11 cellular contexts compared by ENCODE assay signal in the genomic region with DNA sequence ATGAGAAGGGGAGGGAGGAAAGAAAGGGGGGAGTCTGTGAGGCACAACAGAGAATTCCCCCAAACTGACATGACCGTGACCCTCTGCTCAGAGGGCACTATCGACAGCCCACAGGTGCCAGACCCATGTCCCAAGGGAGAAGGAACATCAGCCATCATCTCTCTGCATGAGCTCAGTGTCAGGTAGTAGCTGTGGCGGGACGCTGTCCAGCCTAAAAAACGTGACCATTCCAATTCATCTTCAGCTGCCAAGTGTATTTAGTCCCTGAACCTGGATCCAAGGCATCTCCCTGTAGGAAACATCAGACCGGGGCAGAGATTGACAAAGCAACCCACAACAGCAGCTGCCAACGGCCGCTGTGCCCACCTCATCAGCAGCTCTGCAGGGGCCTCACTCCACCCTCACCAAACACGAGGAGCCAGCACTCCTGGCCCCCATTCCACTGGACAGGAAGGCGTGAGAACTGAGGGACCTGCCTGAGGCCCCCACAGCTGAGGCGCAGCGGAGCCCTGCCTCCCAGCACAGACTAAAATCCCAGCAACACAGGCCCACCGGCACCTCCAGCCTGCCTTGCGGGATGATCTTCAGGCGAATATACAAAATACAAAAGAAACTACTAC. TPM values are rescaled to one million over a fixed set of nuclear protein-coding genes. Genes with fewer than 3 reads are reported as not detected.
DNase-seq lines count a peak whose midpoint lies in the region; ATAC-seq and TF ChIP-seq lines count a peak whose summit lies in the region.
"Had no signal": no experiment of that assay in that cellular context is flagged by ENCODE, and none has a peak within 500 bp of the region (broad histone marks: within the 10 kb centered on the region; RNA-seq: fewer than 3 reads in every experiment).

No MANE protein-coding gene starts in this region.

- BruUV-seq in mammary epithelial cell (replicated peaks; lab: Mats Ljungman, UMichigan): TSS peak; percentile 24

- WGBS in mammary epithelial cell (ENCODE audit: low coverage, missing lambda C conversion rate): 89% methylated on average over 14 of the region's 15 CpGs
- 95 to 96% methylated on average over 13 to 15 of the region's 15 CpGs for WGBS in mesodermal cell (ENCODE audit: insufficient coverage in 2 of 2), 2 experiments
- WGBS in tibial nerve, 2 donors: 67 to 72% methylated on average over 14 to 15 of the region's 15 CpGs

- H3K9me3 ChIP-seq in mammary epithelial cell (replicated peaks; ENCODE audit: insufficient read depth, low read length): no peaks in the 10 kb centered on the region
- no peaks in the 10 kb centered on the region for H3K9me3 ChIP-seq in mesodermal cell (ENCODE audit: control insufficient read depth, low read length)
- H3K9me3 ChIP-seq in tibial nerve: no peaks in the 10 kb centered on the region

- intact Hi-C loops in activated CD8-positive, alpha-beta T cell treated with anti-CD3 and anti-CD28 coated beads for 36 hours (cut with micrococcal nuclease): loop anchor here (10.0 kb wide), 1 partner anchor 223 kb away; a partner anchor contains a TSS
- intact Hi-C loops in mammary epithelial cell (cut with micrococcal nuclease): no loop called here

- H2AFZ ChIP-seq in mammary epithelial cell (ENCODE audit: low read depth, low read length): no peak overlapping the region

- dilution Hi-C loops in mammary epithelial cell (cut with HindIII; ENCODE audit: low sequenced_read_pairs): no loop called here

- no peak overlapping the region for H3K4me3 Mint-ChIP-seq in activated CD8-positive, alpha-beta T cell treated with anti-CD3 and anti-CD28 coated beads for 36 hours
- H3K4me3 Mint-ChIP-seq in activated CD8-positive, alpha-beta T cell treated with anti-CD3 and anti-CD28 coated beads, Interleukin-2, amount 10 ng/mL, durations not matched to agents 7 days and 5 days: no peak overlapping the region
- no peak overlapping the region for H3K4me3 Mint-ChIP-seq in naive thymus-derived CD8-positive, alpha-beta T cell
- H3K4me3 Mint-ChIP-seq: activated naive CD4-positive, alpha-beta T cell treated with anti-CD3 and anti-CD28 coated beads, Interleukin-2, amount 50 U/mL, for 24 hours had no signal

- no peaks in the 10 kb centered on the region for H3K27me3 ChIP-seq in mammary epithelial cell (ENCODE audit: insufficient read depth, low read length)
- H3K27me3 ChIP-seq in tibial nerve: no peaks in the 10 kb centered on the region

- no peaks in the 10 kb centered on the region for H4K20me1 ChIP-seq in mammary epithelial cell (ENCODE audit: insufficient read depth, low read length)

- TF ChIP-seq CTCF in activated CD8-positive, alpha-beta T cell treated with anti-CD3 and anti-CD28 coated beads for 36 hours (IDR thresholded peaks at IDR 0.05): no peak
- TF ChIP-seq CTCF in mammary epithelial cell (conservative IDR thresholded peaks at IDR 0.05 in 1 of 2, IDR thresholded peaks at IDR 0.05 in 1 of 2; ENCODE audit: extremely low read depth in 1 of 2, insufficient read depth in 1 of 2, low read depth in 1 of 2, low read length in 2 of 2): no peak
- TF ChIP-seq CTCF in tibial nerve (IDR thresholded peaks at IDR 0.05): no peak

- H3K79me2 ChIP-seq in mammary epithelial cell (ENCODE audit: insufficient read depth, low read length): no peaks in the 10 kb centered on the region

- H3K36me3 ChIP-seq in mammary epithelial cell (ENCODE audit: insufficient read depth, low read length): peaks cover 4% of the 10 kb centered on the region
- H3K36me3 ChIP-seq in mesodermal cell (ENCODE audit: control insufficient read depth, insufficient read depth, low read length): peaks cover 39% of the 10 kb centered on the region
- H3K36me3 ChIP-seq in tibial nerve: peaks cover 0 to 51% (median 14%) of the 10 kb centered on the region in 3 donors

- H3K27ac ChIP-seq in mammary epithelial cell (ENCODE audit: insufficient read depth, low read depth, low read length) (no peak overlapping the region), mesodermal cell (ENCODE audit: low read depth, low read length, severe bottlenecking) (peak overlapping the region; percentile 84), tibial nerve (peak overlapping the region; percentile 76 to 96 (median 86))

- no peaks in the 10 kb centered on the region for H3K27me3 Mint-ChIP-seq in activated CD8-positive, alpha-beta T cell treated with anti-CD3 and anti-CD28 coated beads for 36 hours
- H3K27me3 Mint-ChIP-seq in activated CD8-positive, alpha-beta T cell treated with anti-CD3 and anti-CD28 coated beads, Interleukin-2, amount 10 ng/mL, durations not matched to agents 7 days and 5 days (ENCODE audit: low read depth): peaks cover 3% of the 10 kb centered on the region
- H3K27me3 Mint-ChIP-seq in naive thymus-derived CD8-positive, alpha-beta T cell: no peaks in the 10 kb centered on the region
- H3K27me3 Mint-ChIP-seq: activated naive CD4-positive, alpha-beta T cell treated with anti-CD3 and anti-CD28 coated beads, Interleukin-2, amount 50 U/mL, for 24 hours had no signal

- no peak for TF ChIP-seq POLR2A in tibial nerve (IDR thresholded peaks at IDR 0.05)

- CTCF ChIA-PET in activated CD8-positive, alpha-beta T cell treated with anti-CD3 and anti-CD28 coated beads for 36 hours (lab: Charles Lee): interaction anchor here (0.9 to 9.8 kb wide), 4 partner anchors 8 to 113 kb away, joined by 3 to 172 read pairs (median 28); a partner anchor contains a TSS
- CTCF ChIA-PET in activated CD8-positive, alpha-beta T cell treated with anti-CD3 and anti-CD28 coated beads, Interleukin-2, amount 10 ng/mL, durations not matched to agents 7 days and 5 days (lab: Charles Lee): interaction anchor here (2.5 to 6.0 kb wide), 2 partner anchors 9 to 91 kb away, joined by 11 to 95 read pairs; a partner anchor contains a TSS
- CTCF ChIA-PET in mammary epithelial cell (lab: Charles Lee; ENCODE audit: low non-redundant PET): no interaction called here

- POLR2A ChIA-PET in activated CD8-positive, alpha-beta T cell treated with anti-CD3 and anti-CD28 coated beads for 36 hours (lab: Charles Lee): interaction anchor here (0.9 to 1.4 kb wide), 2 partner anchors 13 to 33 kb away, joined by 3 to 5 read pairs; a partner anchor contains a TSS
- POLR2A ChIA-PET in activated CD8-positive, alpha-beta T cell treated with anti-CD3 and anti-CD28 coated beads, Interleukin-2, amount 10 ng/mL, durations not matched to agents 7 days and 5 days (lab: Charles Lee): interaction anchor here (1.2 to 1.3 kb wide), 2 partner anchors 8 to 74 kb away, joined by 4 to 5 read pairs; a partner anchor contains a TSS
- POLR2A ChIA-PET in naive thymus-derived CD8-positive, alpha-beta T cell (lab: Charles Lee): interaction anchor here (1.2 kb wide), 1 partner anchor 9 kb away, joined by 4 read pairs; a partner anchor contains a TSS

- H3K4me3 ChIP-seq in mammary epithelial cell (replicated peaks in 1 of 3; ENCODE audit: insufficient read depth in 1 of 3, low read depth in 2 of 3, low read length in 3 of 3): no peak overlapping the region
- H3K4me3 ChIP-seq in mesodermal cell (ENCODE audit: extremely low read depth, insufficient read depth, low read length, poor library complexity, severe bottlenecking): no peak overlapping the region
- no peak overlapping the region for H3K4me3 ChIP-seq in tibial nerve

- ATAC-seq in activated CD8-positive, alpha-beta T cell treated with anti-CD3 and anti-CD28 coated beads for 36 hours: no peak
- ATAC-seq in activated CD8-positive, alpha-beta T cell treated with anti-CD3 and anti-CD28 coated beads, Interleukin-2, amount 10 ng/mL, durations not matched to agents 7 days and 5 days: no peak
- no peak for ATAC-seq in HG03460 (IDR thresholded peaks at IDR 0.05; ENCODE audit: unreplicated experiment)
- ATAC-seq in naive thymus-derived CD8-positive, alpha-beta T cell: no peak

- H3K4me1 ChIP-seq in mammary epithelial cell (ENCODE audit: insufficient read depth, low read length) (peaks cover 6% of the 10 kb centered on the region), mesodermal cell (ENCODE audit: control insufficient read depth, insufficient read depth, low read length, poor library complexity, severe bottlenecking) (peaks cover 28% of the 10 kb centered on the region), tibial nerve (peaks cover 0 to 42% (median 31%) of the 10 kb centered on the region in 4 donors)

- H3K36me3 Mint-ChIP-seq in activated CD8-positive, alpha-beta T cell treated with anti-CD3 and anti-CD28 coated beads for 36 hours (ENCODE audit: low read depth): peaks cover 12% of the 10 kb centered on the region
- H3K36me3 Mint-ChIP-seq in activated CD8-positive, alpha-beta T cell treated with anti-CD3 and anti-CD28 coated beads, Interleukin-2, amount 10 ng/mL, durations not matched to agents 7 days and 5 days (ENCODE audit: low read depth): peaks cover 16% of the 10 kb centered on the region
- peaks cover 0 to 30% (median 4%) of the 10 kb centered on the region in 3 donors for H3K36me3 Mint-ChIP-seq in naive thymus-derived CD8-positive, alpha-beta T cell

- no peak overlapping the region for H3K9ac ChIP-seq in mammary epithelial cell (ENCODE audit: insufficient read depth, low read length)

- in situ Hi-C loops in mammary epithelial cell (cut with MboI; ENCODE audit: low sequenced_read_pairs in 2 of 2): loop anchor here in 1 of 2 donors (5.0 to 25.0 kb wide), 3 partner anchors 61 to 241 kb away; a partner anchor contains a TSS

- H3K27ac Mint-ChIP-seq in activated CD8-positive, alpha-beta T cell treated with anti-CD3 and anti-CD28 coated beads for 36 hours: peak overlapping the region; percentile 36
- H3K27ac Mint-ChIP-seq in activated CD8-positive, alpha-beta T cell treated with anti-CD3 and anti-CD28 coated beads, Interleukin-2, amount 10 ng/mL, durations not matched to agents 7 days and 5 days: no peak overlapping the region
- peak overlapping the region in 2 of 10 donors; percentile 24 to 70 for H3K27ac Mint-ChIP-seq in naive thymus-derived CD8-positive, alpha-beta T cell

- no peak for TF ChIP-seq EP300 in tibial nerve (IDR thresholded peaks at IDR 0.05)

- no peak for DNase-seq in activated CD8-positive, alpha-beta T cell treated with anti-CD3 and anti-CD28 coated beads for 36 hours
- no peak for DNase-seq in activated CD8-positive, alpha-beta T cell treated with anti-CD3 and anti-CD28 coated beads, Interleukin-2, amount 10 ng/mL, durations not matched to agents 7 days and 5 days
- DNase-seq in mammary epithelial cell: no peak
- DNase-seq in tibial nerve (ENCODE audit: low spot score in 2 of 2): no peak
- no peak for DNase-seq in activated CD4-positive, CD25-positive, alpha-beta regulatory T cell treated with anti-CD3 and anti-CD28 coated beads, Interleukin-2, amount 50 U/mL, for 72 hours
- DNase-seq in naive thymus-derived CD8-positive, alpha-beta T cell: no peak
- DNase-seq: NCI-H2171 treated with DMSO at 0.1 percent for 48 hours; stimulated activated naive CD4-positive, alpha-beta T cell had no signal

- no peak overlapping the region for H3K4me2 ChIP-seq in mammary epithelial cell (ENCODE audit: insufficient read depth, low read depth, low read length)

- no peaks in the 10 kb centered on the region for H3K9me3 Mint-ChIP-seq in activated CD8-positive, alpha-beta T cell treated with anti-CD3 and anti-CD28 coated beads for 36 hours
- no peaks in the 10 kb centered on the region for H3K9me3 Mint-ChIP-seq in activated CD8-positive, alpha-beta T cell treated with anti-CD3 and anti-CD28 coated beads, Interleukin-2, amount 10 ng/mL, durations not matched to agents 7 days and 5 days (ENCODE audit: insufficient read depth)
- no peaks in the 10 kb centered on the region for H3K9me3 Mint-ChIP-seq in naive thymus-derived CD8-positive, alpha-beta T cell
- H3K9me3 Mint-ChIP-seq: activated naive CD4-positive, alpha-beta T cell treated with anti-CD3 and anti-CD28 coated beads, Interleukin-2, amount 50 U/mL, for 24 hours had no signal

- peaks cover 16% of the 10 kb centered on the region for H3K4me1 Mint-ChIP-seq in activated CD8-positive, alpha-beta T cell treated with anti-CD3 and anti-CD28 coated beads for 36 hours (ENCODE audit: low read depth)
- H3K4me1 Mint-ChIP-seq in activated CD8-positive, alpha-beta T cell treated with anti-CD3 and anti-CD28 coated beads, Interleukin-2, amount 10 ng/mL, durations not matched to agents 7 days and 5 days (ENCODE audit: low read depth): peaks cover 4% of the 10 kb centered on the region
- peaks cover 5 to 10% (median 7%) of the 10 kb centered on the region in 4 donors for H3K4me1 Mint-ChIP-seq in naive thymus-derived CD8-positive, alpha-beta T cell

RNA-seq across cellular contexts. Expression of a gene that starts 8.6 kb away (rescaled TPM):
- 10 to 100 TPM; 59.3 to 62.6 TPM for total RNA-seq in activated CD8-positive, alpha-beta T cell treated with anti-CD3 and anti-CD28 coated beads for 36 hours
- total RNA-seq in activated CD8-positive, alpha-beta T cell treated with anti-CD3 and anti-CD28 coated beads, Interleukin-2, amount 10 ng/mL, durations not matched to agents 7 days and 5 days: 10 to 100 TPM; 53.4 to 62.3 TPM
- total RNA-seq in mammary epithelial cell (10 to 100 TPM; 15.3 to 30.1 TPM), tibial nerve (100 to 1,000 TPM in 1 of 4 donors, 10 to 100 TPM in 3; 50.7 to 109 (median 73.9) TPM)
- polyA plus RNA-seq in mammary epithelial cell: 19.6 TPM
- 26.0 TPM for polyA minus RNA-seq in mammary epithelial cell
- 36.5 TPM for polyA plus RNA-seq in mesodermal cell (2013, experiment 1 of 2)
- 35.7 TPM for polyA plus RNA-seq in mesodermal cell (2013, experiment 2 of 2)
- total RNA-seq in naive thymus-derived CD8-positive, alpha-beta T cell: 100 to 1,000 TPM; 107 to 110 TPM
- 1 to 10 TPM; 4.2 to 8.3 (median 7.9) TPM for polyA plus RNA-seq in naive thymus-derived CD8-positive, alpha-beta T cell

RNA-seq across cellular contexts. Expression of a gene that starts 12.7 kb away (rescaled TPM):
- total RNA-seq in activated CD8-positive, alpha-beta T cell treated with anti-CD3 and anti-CD28 coated beads for 36 hours: under 1 TPM; 0.16 to 0.63 TPM
- under 1 TPM in 1 of 2 experiments, not detected in 1; 0.18 TPM for total RNA-seq in activated CD8-positive, alpha-beta T cell treated with anti-CD3 and anti-CD28 coated beads, Interleukin-2, amount 10 ng/mL, durations not matched to agents 7 days and 5 days
- under 1 TPM in 1 of 2 donors, not detected in 1; 0.17 TPM for total RNA-seq in mammary epithelial cell
- not detected for polyA plus RNA-seq in mammary epithelial cell
- polyA minus RNA-seq in mammary epithelial cell: not detected
- polyA plus RNA-seq in mesodermal cell (2013, experiment 1 of 2): 0.33 TPM
- polyA plus RNA-seq in mesodermal cell (2013, experiment 2 of 2): not detected
- total RNA-seq in tibial nerve: 1 to 10 TPM in 1 of 4 donors, not detected in 3; 1.2 TPM
- not detected for total RNA-seq in naive thymus-derived CD8-positive, alpha-beta T cell
- polyA plus RNA-seq in naive thymus-derived CD8-positive, alpha-beta T cell: under 1 TPM; 0.10 to 0.21 (median 0.12) TPM

RNA-seq across cellular contexts. Expression of a gene that starts 33.1 kb away (rescaled TPM):
- not detected for total RNA-seq in activated CD8-positive, alpha-beta T cell treated with anti-CD3 and anti-CD28 coated beads for 36 hours
- total RNA-seq in activated CD8-positive, alpha-beta T cell treated with anti-CD3 and anti-CD28 coated beads, Interleukin-2, amount 10 ng/mL, durations not matched to agents 7 days and 5 days: not detected
- total RNA-seq in mammary epithelial cell: under 1 TPM; 0.16 to 0.17 TPM
- polyA plus RNA-seq in mammary epithelial cell: not detected
- polyA minus RNA-seq in mammary epithelial cell: not detected
- polyA plus RNA-seq in mesodermal cell (2013, experiment 1 of 2): not detected
- not detected for polyA plus RNA-seq in mesodermal cell (2013, experiment 2 of 2)
- 1 to 10 TPM in 1 of 4 donors, under 1 TPM in 2, not detected in 1; 0.20 to 1.1 (median 0.90) TPM for total RNA-seq in tibial nerve
- total RNA-seq in naive thymus-derived CD8-positive, alpha-beta T cell: under 1 TPM; 0.18 to 0.19 TPM
- polyA plus RNA-seq in naive thymus-derived CD8-positive, alpha-beta T cell: under 1 TPM in 2 of 3 donors, not detected in 1; 0.08 to 0.98 TPM

RNA-seq across cellular contexts. Expression of a gene that starts 33.3 kb away (rescaled TPM):
- total RNA-seq in activated CD8-positive, alpha-beta T cell treated with anti-CD3 and anti-CD28 coated beads for 36 hours: 10 to 100 TPM; 11.1 to 11.8 TPM
- 10 to 100 TPM; 10.4 to 12.3 TPM for total RNA-seq in activated CD8-positive, alpha-beta T cell treated with anti-CD3 and anti-CD28 coated beads, Interleukin-2, amount 10 ng/mL, durations not matched to agents 7 days and 5 days
- total RNA-seq in mammary epithelial cell: 10 to 100 TPM; 14.5 to 15.5 TPM
- polyA plus RNA-seq in mammary epithelial cell: 10.5 TPM
- polyA minus RNA-seq in mammary epithelial cell: 28.5 TPM
- polyA plus RNA-seq in mesodermal cell (2013, experiment 1 of 2): 45.7 TPM
- polyA plus RNA-seq in mesodermal cell (2013, experiment 2 of 2): 42.6 TPM
- 10 to 100 TPM; 11.1 to 39.8 (median 20.6) TPM for total RNA-seq in tibial nerve
- 10 to 100 TPM; 23.6 to 24.8 TPM for total RNA-seq in naive thymus-derived CD8-positive, alpha-beta T cell
- 10 to 100 TPM in 2 of 3 donors, 1 to 10 TPM in 1; 8.4 to 14.7 (median 14.2) TPM for polyA plus RNA-seq in naive thymus-derived CD8-positive, alpha-beta T cell
